In the genomic region with DNA sequence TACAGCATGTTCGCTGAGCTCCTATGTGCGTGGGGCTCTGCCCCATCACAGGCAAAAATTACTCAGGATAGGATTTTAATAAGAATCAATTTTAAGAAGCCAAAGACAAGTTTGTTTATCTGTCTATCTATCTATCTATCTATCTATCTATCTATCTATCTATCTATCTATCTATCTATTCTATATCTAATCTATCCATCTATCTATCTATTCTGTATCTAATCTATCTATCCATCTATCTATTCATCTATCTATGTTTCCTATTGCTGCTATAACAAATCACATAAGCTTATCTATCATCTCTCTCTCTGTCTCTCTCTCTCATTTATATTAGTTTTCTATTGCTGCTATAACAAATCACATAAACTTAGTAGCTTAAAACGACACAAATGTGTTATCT, we compare ENCODE assay signal across 37 cellular contexts. TPM values are rescaled to one million over a fixed set of nuclear protein-coding genes. Genes with fewer than 3 reads are reported as not detected.
"Had no signal": no experiment of that assay in that cellular context is flagged by ENCODE, and none has a peak within 500 bp of the region (broad histone marks: within the 10 kb centered on the region; RNA-seq: fewer than 3 reads in every experiment).

No MANE protein-coding gene starts in this region.

- H3K36me3 Mint-ChIP-seq: mesothelial cell of epicardium; naive B cell; natural killer cell; neural progenitor cell; stimulated activated memory B cell treated with anti-CD40 and anti-IgM and Interleukin-4, amounts not matched to agents 10 μg/mL and 1 μg/mL and 100 μg/mL, for 72 hours had no signal

- H3K9ac ChIP-seq: neural progenitor cell had no signal

- H3K27ac ChIP-seq: heart right ventricle, hepatocyte, lower lobe of right lung, neural progenitor cell, ovary, right atrium auricular region, right lobe of liver, testis, thyroid gland, transverse colon, upper lobe of right lung had no signal

- FAIRE-seq: keratinocyte, urothelium cell line had no signal

- H3K9me3 Mint-ChIP-seq: mesothelial cell of epicardium; natural killer cell; nephron progenitor cell; neural progenitor cell; stimulated activated memory B cell treated with anti-CD40 and anti-IgM and Interleukin-4, amounts not matched to agents 10 μg/mL and 1 μg/mL and 100 μg/mL, for 72 hours; stimulated activated naive CD8-positive, alpha-beta T cell treated with anti-CD3 and anti-CD28 coated beads, Interleukin-15, amount 100 ng/mL, for 72 hours had no signal

- DNase-seq: heart right ventricle; kidney glomerular epithelial cell; left cardiac atrium; lower lobe of right lung; mammary epithelial cell; mesenchymal stem cell; naive B cell; natural killer cell; nephron progenitor cell; ovary; right lobe of liver; stimulated activated CD4-positive, alpha-beta T cell treated with anti-CD3 and anti-CD28 coated beads, Interleukin-1b, Interleukin-23, amount 100 ng/mL, for 48 hours; stimulated activated CD4-positive, alpha-beta T cell treated with anti-CD3 and anti-CD28 coated beads, Interleukin-2, amount 100 ng/mL, for 48 hours; stimulated activated CD4-positive, alpha-beta T cell treated with anti-CD3 and anti-CD28 coated beads, Interleukin-4, amount 100 ng/mL, for 4 hours; stimulated activated CD8-positive, alpha-beta memory T cell treated with anti-CD3 and anti-CD28 coated beads, Interleukin-4, amount 100 ng/mL, for 48 hours; stimulated activated naive CD4-positive, alpha-beta T cell treated with Interleukin-2 at 50 U/mL for 16 hours; stimulated activated naive CD8-positive, alpha-beta T cell treated with anti-CD3 and anti-CD28 coated beads, Interleukin-15, amount 100 ng/mL, for 72 hours; testis; thyroid gland; transverse colon; upper lobe of right lung had no signal

- H3K4me1 ChIP-seq: right lobe of liver, testis, upper lobe of right lung had no signal

- H3K4me2 ChIP-seq: hepatocyte, neural progenitor cell, smooth muscle cell had no signal

- H2AFZ ChIP-seq: hepatocyte, neural progenitor cell had no signal

- H3K4me3 Mint-ChIP-seq: mesothelial cell of epicardium; naive B cell; natural killer cell; nephron progenitor cell; neural progenitor cell; stimulated activated memory B cell treated with anti-CD40 and anti-IgM and Interleukin-4, amounts not matched to agents 10 μg/mL and 1 μg/mL and 100 μg/mL, for 72 hours; stimulated activated naive CD8-positive, alpha-beta T cell treated with anti-CD3 and anti-CD28 coated beads, Interleukin-15, amount 100 ng/mL, for 72 hours had no signal

- H3K4me3 ChIP-seq: heart right ventricle, hepatocyte, lower lobe of right lung, neural progenitor cell, ovary, right atrium auricular region, right lobe of liver, smooth muscle cell, testis, thyroid gland, transverse colon, upper lobe of right lung had no signal

- H3K9me3 ChIP-seq: heart right ventricle, lower lobe of right lung, ovary, right atrium auricular region, right lobe of liver, testis, thyroid gland, transverse colon, upper lobe of right lung had no signal

- H3K27ac Mint-ChIP-seq: mesothelial cell of epicardium; natural killer cell; nephron progenitor cell; neural progenitor cell; stimulated activated memory B cell treated with anti-CD40 and anti-IgM and Interleukin-4, amounts not matched to agents 10 μg/mL and 1 μg/mL and 100 μg/mL, for 72 hours; stimulated activated naive CD8-positive, alpha-beta T cell treated with anti-CD3 and anti-CD28 coated beads, Interleukin-15, amount 100 ng/mL, for 72 hours had no signal

- H3K27me3 ChIP-seq: ovary, right lobe of liver, testis, thyroid gland had no signal

- H3K36me3 ChIP-seq: heart right ventricle, lower lobe of right lung, neural progenitor cell, ovary, right atrium auricular region, right lobe of liver, thyroid gland, transverse colon, upper lobe of right lung had no signal

RNA-seq across cellular contexts. Expression of a gene that starts 1.7 kb away (rescaled TPM):
- total RNA-seq: heart right ventricle, left cardiac atrium, left lobe of liver, mononuclear cell, natural killer cell, omental fat pad, ovary, progenitor cell of endocrine pancreas, pulmonary artery endothelial cell, right atrium auricular region, skeletal muscle tissue, transverse colon had no signal
- polyA plus RNA-seq: heart right ventricle, liver, ovary, smooth muscle cell had no signal

RNA-seq across cellular contexts. Expression of a gene that starts 22.3 kb away (rescaled TPM):
- total RNA-seq: hepatocyte, left cardiac atrium, left lobe of liver, liver, lower lobe of right lung, mammary epithelial cell, mesothelial cell of epicardium, mononuclear cell, natural killer cell, omental fat pad, ovary, progenitor cell of endocrine pancreas, pulmonary artery endothelial cell, renal cortical epithelial cell, right atrium auricular region, right lobe of liver, skeletal muscle tissue, smooth muscle cell, transverse colon, upper lobe of right lung had no signal
- polyA plus RNA-seq: heart right ventricle, hepatocyte, keratinocyte, liver, mammary epithelial cell, ovary, smooth muscle cell had no signal
